In the genomic region with DNA sequence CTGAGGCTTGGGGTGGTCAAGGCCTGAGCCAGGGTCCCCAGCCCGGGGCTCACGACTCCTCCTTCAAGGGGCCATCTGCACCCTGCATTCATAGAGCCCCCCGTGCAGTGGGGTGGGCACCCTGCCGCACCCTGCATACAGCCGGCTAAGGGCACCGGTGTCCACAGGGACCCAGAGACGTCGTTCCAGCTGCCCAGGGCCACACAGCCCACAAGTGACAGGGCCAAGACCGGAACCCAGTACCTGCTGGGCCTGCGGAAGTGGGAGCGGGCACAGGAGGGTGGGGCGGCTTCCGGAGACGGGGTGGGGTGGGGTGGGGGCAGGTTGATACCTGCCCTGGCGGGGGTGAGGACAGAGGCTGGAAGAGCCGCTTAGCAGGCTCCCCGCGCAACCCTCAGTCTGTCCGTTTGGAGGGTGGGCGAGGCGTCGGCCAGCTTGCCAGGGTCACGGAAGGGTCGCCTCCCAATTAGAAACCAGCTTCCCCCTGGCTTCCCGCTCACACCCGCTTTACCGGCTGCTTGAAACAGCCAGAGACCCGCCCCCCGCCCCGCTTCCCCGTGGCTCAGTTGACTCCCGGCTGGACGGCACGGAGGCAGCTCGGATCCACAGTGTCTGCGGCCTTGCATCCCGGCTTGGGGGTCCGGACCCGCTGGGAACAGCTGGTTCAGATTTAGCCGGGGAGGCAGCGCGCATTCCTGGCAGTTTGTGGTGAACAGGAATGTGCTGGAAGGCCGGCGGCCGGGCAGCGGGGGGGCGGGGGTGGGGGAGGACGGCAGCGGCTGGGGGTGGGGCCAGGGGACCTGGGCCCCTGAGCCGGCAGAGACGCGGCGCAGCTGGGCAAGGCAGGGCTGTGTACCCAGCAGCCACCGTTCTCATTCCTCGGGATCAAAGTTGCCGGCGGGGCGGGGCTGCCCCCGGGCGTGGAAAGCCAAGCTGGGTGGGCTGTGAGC, we compare ENCODE assay signal across 9 cellular contexts. TPM values are rescaled to one million over a fixed set of nuclear protein-coding genes. Genes with fewer than 3 reads are reported as not detected.
A peak's percentile ranks its signal among the peaks of the same experiment; 100 is the strongest.
DNase-seq lines count a peak whose midpoint lies in the region; ATAC-seq, FAIRE-seq and TF ChIP-seq lines count a peak whose summit lies in the region.
"Had no signal": no experiment of that assay in that cellular context is flagged by ENCODE, and none has a peak within 500 bp of the region (broad histone marks: within the 10 kb centered on the region; RNA-seq: fewer than 3 reads in every experiment).

No MANE protein-coding gene starts in this region.

- no peaks in the 10 kb centered on the region for H3K4me1 ChIP-seq in BE2C
- H3K4me1 ChIP-seq in heart right ventricle = peaks cover 10 to 40% (median 30%) of the 10 kb centered on the region in 9 donors
- H3K4me1 ChIP-seq in psoas muscle = peaks cover 4% of the 10 kb centered on the region

- H3K27ac Mint-ChIP-seq in activated naive CD8-positive, alpha-beta T cell treated with anti-CD3 and anti-CD28 coated beads, Interleukin-2, amount 50 U/mL, for 24 hours = no peak overlapping the region

- H3K9me3 Mint-ChIP-seq in activated naive CD8-positive, alpha-beta T cell treated with anti-CD3 and anti-CD28 coated beads, Interleukin-2, amount 50 U/mL, for 24 hours = peaks cover under 1% of the 10 kb centered on the region

- no peak for TF ChIP-seq CTCF in BE2C (IDR thresholded peaks at IDR 0.05; ENCODE audit: low read depth, low read length)
- no peak for TF ChIP-seq CTCF in heart right ventricle (IDR thresholded peaks at IDR 0.05)
- TF ChIP-seq CTCF in psoas muscle (IDR thresholded peaks at IDR 0.05) = no peak

- no peaks in the 10 kb centered on the region for H3K27me3 Mint-ChIP-seq in activated naive CD8-positive, alpha-beta T cell treated with anti-CD3 and anti-CD28 coated beads, Interleukin-2, amount 50 U/mL, for 24 hours

- no peaks in the 10 kb centered on the region; the same call in 1 of the 2 replicates for H3K36me3 ChIP-seq in BE2C
- peaks cover 0 to 39% (median 9%) of the 10 kb centered on the region in 9 donors for H3K36me3 ChIP-seq in heart right ventricle
- peaks cover 0 to 14% of the 10 kb centered on the region in 2 donors for H3K36me3 ChIP-seq in psoas muscle (ENCODE audit: insufficient read depth in 1 of 2, low read depth in 1 of 2)

- FAIRE-seq in GM19239 (lab: Jason Lieb, UNC) = peak; percentile 93
- FAIRE-seq: TTC549 had no signal

- peaks cover 23% of the 10 kb centered on the region for H3K4me1 Mint-ChIP-seq in activated naive CD8-positive, alpha-beta T cell treated with anti-CD3 and anti-CD28 coated beads, Interleukin-2, amount 50 U/mL, for 24 hours

- peaks cover 10% of the 10 kb centered on the region for H3K36me3 Mint-ChIP-seq in activated naive CD8-positive, alpha-beta T cell treated with anti-CD3 and anti-CD28 coated beads, Interleukin-2, amount 50 U/mL, for 24 hours (ENCODE audit: low read depth)

- H3K4me3 ChIP-seq in BE2C (ENCODE audit: low read depth, low read length) = peak overlapping the region; percentile 36
- peak overlapping the region; percentile 63 to 97 (median 90) for H3K4me3 ChIP-seq in heart right ventricle
- peak overlapping the region; percentile 67 for H3K4me3 ChIP-seq in psoas muscle

- H3K27ac ChIP-seq in heart right ventricle = peak overlapping the region; percentile 50 to 99 (median 97)
- H3K27ac ChIP-seq in psoas muscle = peak overlapping the region; percentile 41

- DNase-seq in BE2C (peak; percentile 55), GM19239 (ENCODE audit: insufficient read length, low spot score) (no peak), RPMI8226 (peak; percentile 88), heart right ventricle (peak; percentile 62 to 64), psoas muscle (peak; percentile 71 to 78), NCI-H128 (lab: John Stamatoyannopoulos, UW; ENCODE audit: unreplicated experiment) (no peak)
- peak; percentile 61 for DNase-seq in activated naive CD8-positive, alpha-beta T cell treated with anti-CD3 and anti-CD28 coated beads, Interleukin-2, amount 50 U/mL, for 24 hours

- intact Hi-C loops in heart right ventricle (cut with DNase I) = loop anchor here in 1 of 10 donors (5.0 kb wide), 1 partner anchor 74 kb away; the partner anchor contains the start of gene GPX4
- intact Hi-C loops in psoas muscle (cut with DNase I) = no loop called here

- WGBS in heart right ventricle, 2 donors = 3 to 4% methylated on average over 52 to 60 of the region's 60 CpGs
- WGBS in psoas muscle, 3 donors = 5 to 9% (median 7%) methylated on average over 55 to 60 of the region's 60 CpGs

- peak; percentile 45 for ATAC-seq in activated naive CD8-positive, alpha-beta T cell treated with anti-CD3 and anti-CD28 coated beads, Interleukin-2, amount 50 U/mL, for 24 hours
- peak; percentile 27 to 73 (median 63) for ATAC-seq in heart right ventricle
- peak; percentile 44 to 56 (median 51) for ATAC-seq in psoas muscle
- ATAC-seq in GM19395 (IDR thresholded peaks at IDR 0.05; ENCODE audit: unreplicated experiment) = no peak

- H3K27me3 ChIP-seq in BE2C = no peaks in the 10 kb centered on the region; the same call in 1 of the 2 replicates
- H3K27me3 ChIP-seq in heart right ventricle = no peaks in the 10 kb centered on the region
- peaks cover 0 to 34% (median 16%) of the 10 kb centered on the region in 3 donors for H3K27me3 ChIP-seq in psoas muscle (ENCODE audit: insufficient read depth in 3 of 3, low read length in 2 of 3)

- H3K9me3 ChIP-seq in BE2C = no peaks in the 10 kb centered on the region
- no peaks in the 10 kb centered on the region for H3K9me3 ChIP-seq in heart right ventricle
- no peaks in the 10 kb centered on the region for H3K9me3 ChIP-seq in psoas muscle

- peak overlapping the region; percentile 83 for H3K4me3 Mint-ChIP-seq in activated naive CD8-positive, alpha-beta T cell treated with anti-CD3 and anti-CD28 coated beads, Interleukin-2, amount 50 U/mL, for 24 hours

RNA-seq across cellular contexts. Expression of gene CNN2, which starts 1.8 kb away (rescaled TPM):
- 3.0 TPM for polyA plus RNA-seq in BE2C (2012; ENCODE audit: insufficient read depth, insufficient read length, low read depth)
- total RNA-seq in heart right ventricle (100 to 1,000 TPM in 2 of 10 donors, 10 to 100 TPM in 8; 33.0 to 117 (median 63.5) TPM), psoas muscle (1 to 10 TPM; 3.0 to 9.5 (median 8.5) TPM)
- polyA plus RNA-seq in heart right ventricle (10 to 100 TPM; 49.0 to 61.2 TPM), psoas muscle (1 to 10 TPM; 1.7 to 6.3 (median 2.3) TPM)

RNA-seq across cellular contexts. Expression of gene RNU6-2, which starts 6.9 kb away (rescaled TPM):
- not detected for polyA plus RNA-seq in BE2C (2012; ENCODE audit: insufficient read depth, insufficient read length, low read depth)
- total RNA-seq in heart right ventricle (not detected), psoas muscle (not detected)
- polyA plus RNA-seq in heart right ventricle (not detected), psoas muscle (not detected)

RNA-seq across cellular contexts. Expression of gene TMEM259, which starts 7.3 kb away (rescaled TPM):
- polyA plus RNA-seq in BE2C (2012; ENCODE audit: insufficient read depth, insufficient read length, low read depth) = 687 TPM
- 100 to 1,000 TPM in 8 of 10 donors, 10 to 100 TPM in 2; 94.3 to 141 (median 111) TPM for total RNA-seq in heart right ventricle
- polyA plus RNA-seq in heart right ventricle = 100 to 1,000 TPM; 144 to 289 TPM
- total RNA-seq in psoas muscle = 100 to 1,000 TPM in 1 of 4 donors, 10 to 100 TPM in 3; 67.1 to 128 (median 87.4) TPM
- 100 to 1,000 TPM in 1 of 3 donors, 10 to 100 TPM in 2; 80.6 to 133 (median 89.9) TPM for polyA plus RNA-seq in psoas muscle

RNA-seq across cellular contexts. Expression of gene ABCA7, which starts 11.7 kb away (rescaled TPM):
- 16.4 TPM for polyA plus RNA-seq in BE2C (2012; ENCODE audit: insufficient read depth, insufficient read length, low read depth)
- total RNA-seq in heart right ventricle (10 to 100 TPM in 1 of 10 donors, 1 to 10 TPM in 9; 4.3 to 18.1 (median 5.6) TPM), psoas muscle (10 to 100 TPM in 3 of 4 donors, 1 to 10 TPM in 1; 5.2 to 19.5 (median 16.5) TPM)
- polyA plus RNA-seq in heart right ventricle (10 to 100 TPM in 1 of 2 donors, 1 to 10 TPM in 1; 2.7 to 23.4 TPM), psoas muscle (10 to 100 TPM in 1 of 3 donors, 1 to 10 TPM in 2; 2.6 to 10.1 (median 3.3) TPM)

RNA-seq across cellular contexts. Expression of gene GRIN3B, which starts 28.0 kb away (rescaled TPM):
- 0.26 TPM for polyA plus RNA-seq in BE2C (2012; ENCODE audit: insufficient read depth, insufficient read length, low read depth)
- total RNA-seq in heart right ventricle (under 1 TPM in 3 of 10 donors, not detected in 7; 0.08 to 0.10 (median 0.09) TPM), psoas muscle (under 1 TPM in 1 of 4 donors, not detected in 3; 0.16 TPM)
- polyA plus RNA-seq in heart right ventricle (under 1 TPM in 1 of 2 donors, not detected in 1; 0.01 TPM), psoas muscle (under 1 TPM in 1 of 3 donors, not detected in 2; 0.01 TPM)

Comparison
In these comparisons a context has a peak if more than half of its experiments do, and no peak if none do; other contexts are left out.
1. DNase-seq: peak in BE2C (single experiment), RPMI8226 (single experiment), activated naive CD8-positive, alpha-beta T cell treated with anti-CD3 and anti-CD28 coated beads, Interleukin-2, amount 50 U/mL, for 24 hours (single experiment), heart right ventricle (2 of 2) and psoas muscle (2 of 2); none in GM19239 (single experiment) and NCI-H128 (single experiment).
2. H3K4me3 ChIP-seq: peak in every context shown above with its lines; median percentile 90 in heart right ventricle; 67 in psoas muscle; 36 in BE2C.